19 cellular contexts compared by ENCODE assay signal in genomic region chr20:25225642-25226432, GRCh38. TPM values are rescaled to one million over a fixed set of nuclear protein-coding genes. Genes with fewer than 3 reads are reported as not detected.
A peak's percentile ranks its signal among the peaks of the same experiment; 100 is the strongest.
DNase-seq lines count a peak whose midpoint lies in the region; ATAC-seq and TF ChIP-seq lines count a peak whose summit lies in the region.
"Had no signal": no experiment of that assay in that cellular context is flagged by ENCODE, and none has a peak within 500 bp of the region (broad histone marks: within the 10 kb centered on the region; RNA-seq: fewer than 3 reads in every experiment).

No MANE protein-coding gene starts in this region.

- H3K27ac Mint-ChIP-seq in osteocyte (ENCODE audit: unreplicated experiment), result peak overlapping the region; percentile 47
- no peak overlapping the region for H3K27ac Mint-ChIP-seq in natural killer cell treated with Interleukin-12 subunit alpha and Interleukin-12 subunit beta and Interleukin-15 and Interleukin-18, amount 100 ng/mL, for 72 hours
- H3K27ac Mint-ChIP-seq: activated naive CD8-positive, alpha-beta T cell treated with anti-CD3 and anti-CD28 coated beads, Interleukin-2, amount 50 U/mL, for 24 hours had no signal

- H3K4me1 Mint-ChIP-seq in osteocyte (ENCODE audit: unreplicated experiment), result peaks cover 64% of the 10 kb centered on the region
- no peaks in the 10 kb centered on the region for H3K4me1 Mint-ChIP-seq in natural killer cell treated with Interleukin-12 subunit alpha and Interleukin-12 subunit beta and Interleukin-15 and Interleukin-18, amount 100 ng/mL, for 72 hours (ENCODE audit: low read depth in 2 of 2)
- H3K4me1 Mint-ChIP-seq: central memory CD8-positive, alpha-beta T cell had no signal

- peaks cover 0 to 50% of the 10 kb centered on the region in 2 donors for H3K36me3 ChIP-seq in gastroesophageal sphincter

- DNase-seq in Right ventricle myocardium inferior (ENCODE audit: missing footprints), result no peak
- no peak for DNase-seq in left cardiac atrium
- no peak for DNase-seq in osteocyte (ENCODE audit: extremely low spot score, unreplicated experiment)
- DNase-seq in natural killer cell treated with Interleukin-12 subunit alpha and Interleukin-12 subunit beta and Interleukin-15 and Interleukin-18, amount 100 ng/mL, for 72 hours (ENCODE audit: low spot score), result no peak
- no peak for DNase-seq in D341Med (ENCODE audit: low spot score)
- DNase-seq: activated naive CD8-positive, alpha-beta T cell treated with anti-CD3 and anti-CD28 coated beads, Interleukin-2, amount 50 U/mL, for 24 hours; CD4-positive, alpha-beta memory T cell; DND-41; foreskin melanocyte; NCI-H69; stimulated activated CD4-positive, alpha-beta T cell treated with anti-CD3 and anti-CD28 coated beads, Interleukin-4, amount 100 ng/mL, for 24 hours; stimulated activated CD8-positive, alpha-beta memory T cell treated with anti-CD3 and anti-CD28 coated beads, Interleukin-4, amount 100 ng/mL, for 48 hours; trophoblast cell; WERI-Rb-1 had no signal

- WGBS in gastroesophageal sphincter (ENCODE audit: low coverage in 1 of 2), 2 donors, result 67% methylated on average over 3 of the region's 16 CpGs; no CpG with 5 or more reads in 1 of the 2 donors

- TF ChIP-seq EP300 in gastroesophageal sphincter (IDR thresholded peaks at IDR 0.05), result no peak

- H3K27me3 ChIP-seq in gastroesophageal sphincter, result no peaks in the 10 kb centered on the region

- peak overlapping the region; percentile 88 to 91 (median 88) for H3K27ac ChIP-seq in gastroesophageal sphincter
- H3K27ac ChIP-seq: WERI-Rb-1 had no signal

- H3K4me3 Mint-ChIP-seq in osteocyte (ENCODE audit: unreplicated experiment), result no peak overlapping the region
- no peak overlapping the region for H3K4me3 Mint-ChIP-seq in natural killer cell treated with Interleukin-12 subunit alpha and Interleukin-12 subunit beta and Interleukin-15 and Interleukin-18, amount 100 ng/mL, for 72 hours
- H3K4me3 Mint-ChIP-seq: activated naive CD8-positive, alpha-beta T cell treated with anti-CD3 and anti-CD28 coated beads, Interleukin-2, amount 50 U/mL, for 24 hours; CD4-positive, alpha-beta memory T cell; central memory CD8-positive, alpha-beta T cell; neural crest cell had no signal

- H3K4me3 ChIP-seq in gastroesophageal sphincter, result no peak overlapping the region

- no peaks in the 10 kb centered on the region for H3K27me3 Mint-ChIP-seq in osteocyte (ENCODE audit: unreplicated experiment)
- H3K27me3 Mint-ChIP-seq in natural killer cell treated with Interleukin-12 subunit alpha and Interleukin-12 subunit beta and Interleukin-15 and Interleukin-18, amount 100 ng/mL, for 72 hours, result no peaks in the 10 kb centered on the region
- H3K27me3 Mint-ChIP-seq: activated naive CD8-positive, alpha-beta T cell treated with anti-CD3 and anti-CD28 coated beads, Interleukin-2, amount 50 U/mL, for 24 hours; CD4-positive, alpha-beta memory T cell; central memory CD8-positive, alpha-beta T cell had no signal

- intact Hi-C loops in Right ventricle myocardium inferior (cut with DNase I) (loop anchor here (2.0 kb wide), 1 partner anchor 21 kb away; no protein-coding TSS in a partner anchor), left cardiac atrium (cut with DNase I) (no loop called here)

- ATAC-seq in Right ventricle myocardium inferior, result peak; percentile 28
- no peak for ATAC-seq in left cardiac atrium
- no peak for ATAC-seq in gastroesophageal sphincter
- ATAC-seq in HG03520 (IDR thresholded peaks at IDR 0.05; ENCODE audit: unreplicated experiment), result no peak
- no peak for ATAC-seq in HG03432 (IDR thresholded peaks at IDR 0.05; ENCODE audit: unreplicated experiment)
- ATAC-seq in natural killer cell treated with Interleukin-12 subunit alpha and Interleukin-12 subunit beta and Interleukin-15 and Interleukin-18, amount 100 ng/mL, for 72 hours, result no peak
- ATAC-seq: activated naive CD8-positive, alpha-beta T cell treated with anti-CD3 and anti-CD28 coated beads, Interleukin-2, amount 50 U/mL, for 24 hours had no signal

- no peaks in the 10 kb centered on the region for H3K9me3 ChIP-seq in gastroesophageal sphincter

- H3K4me1 ChIP-seq in gastroesophageal sphincter, result peaks cover 3 to 69% (median 35%) of the 10 kb centered on the region in 3 donors

- no peak for TF ChIP-seq POLR2A in gastroesophageal sphincter (IDR thresholded peaks at IDR 0.05)

- H3K9me3 Mint-ChIP-seq in osteocyte (ENCODE audit: unreplicated experiment), result no peaks in the 10 kb centered on the region
- no peaks in the 10 kb centered on the region for H3K9me3 Mint-ChIP-seq in natural killer cell treated with Interleukin-12 subunit alpha and Interleukin-12 subunit beta and Interleukin-15 and Interleukin-18, amount 100 ng/mL, for 72 hours
- H3K9me3 Mint-ChIP-seq: activated naive CD8-positive, alpha-beta T cell treated with anti-CD3 and anti-CD28 coated beads, Interleukin-2, amount 50 U/mL, for 24 hours; CD4-positive, alpha-beta memory T cell; central memory CD8-positive, alpha-beta T cell; neural crest cell had no signal

- H3K36me3 Mint-ChIP-seq in osteocyte (ENCODE audit: unreplicated experiment), result peaks cover 12% of the 10 kb centered on the region
- no peaks in the 10 kb centered on the region for H3K36me3 Mint-ChIP-seq in natural killer cell treated with Interleukin-12 subunit alpha and Interleukin-12 subunit beta and Interleukin-15 and Interleukin-18, amount 100 ng/mL, for 72 hours

- TF ChIP-seq CTCF in gastroesophageal sphincter (IDR thresholded peaks at IDR 0.05), result no peak
- TF ChIP-seq CTCF in osteocyte (IDR thresholded peaks at IDR 0.05), result no peak

RNA-seq across cellular contexts. Expression of gene PYGB, which starts 22.0 kb away (rescaled TPM):
- total RNA-seq in Right ventricle myocardium inferior (174 TPM), left cardiac atrium (100 to 1,000 TPM; 103 to 152 TPM), gastroesophageal sphincter (100 to 1,000 TPM; 131 to 663 (median 337) TPM), osteocyte (234 and 251 TPM in 2 replicates)
- 10 to 100 TPM; 35.9 to 40.4 TPM for total RNA-seq in natural killer cell treated with Interleukin-12 subunit alpha and Interleukin-12 subunit beta and Interleukin-15 and Interleukin-18, amount 100 ng/mL, for 72 hours

RNA-seq across cellular contexts. Expression of gene ENTPD6, which starts 30.3 kb away (rescaled TPM):
- total RNA-seq in Right ventricle myocardium inferior (132 TPM), left cardiac atrium (100 to 1,000 TPM; 110 to 127 TPM), gastroesophageal sphincter (10 to 100 TPM; 34.8 to 49.2 (median 43.9) TPM), osteocyte (62.0 and 62.5 TPM in 2 replicates)
- total RNA-seq in natural killer cell treated with Interleukin-12 subunit alpha and Interleukin-12 subunit beta and Interleukin-15 and Interleukin-18, amount 100 ng/mL, for 72 hours, result 10 to 100 TPM; 24.9 to 58.7 TPM
